In genomic region chr21:15063821-15064575, GRCh38 we compare ENCODE assay signal across 8 cellular contexts. TPM values are rescaled to one million over a fixed set of nuclear protein-coding genes. Genes with fewer than 3 reads are reported as not detected.
DNase-seq lines count a peak whose midpoint lies in the region; ATAC-seq and TF ChIP-seq lines count a peak whose summit lies in the region.

No MANE protein-coding gene starts in this region.

- no peaks in the 10 kb centered on the region for H3K36me3 ChIP-seq in psoas muscle (ENCODE audit: insufficient read depth in 1 of 2, low read depth in 1 of 2)

- H3K4me3 ChIP-seq in psoas muscle = peak overlapping the region; percentile 83

- DNase-seq in EH (ENCODE audit: low read depth) = peak; percentile 67
- peak; percentile 29 for DNase-seq in NCI-H1105 (lab: John Stamatoyannopoulos, UW)
- peak; percentile 71 for DNase-seq in astrocyte of the hippocampus (ENCODE audit: low read depth, low spot score)
- DNase-seq in hypothalamus (lab: John Stamatoyannopoulos, UW) = peak in 42 of 51 donors; percentile 9 to 79 (median 45)
- DNase-seq in psoas muscle = peak; percentile 61 to 76
- DNase-seq in AML-193 (lab: John Stamatoyannopoulos, UW) = no peak
- no peak for DNase-seq in activated gamma-delta T cell treated with Interleukin-2 at 50 U/mL for 16 hours

- ATAC-seq in GM21825 (IDR thresholded peaks at IDR 0.05; ENCODE audit: unreplicated experiment) = peak; percentile 13
- ATAC-seq in psoas muscle = peak; percentile 3 to 17 (median 10)

- intact Hi-C loops in psoas muscle (cut with DNase I) = loop anchor here (2.0 to 10.0 kb wide), 7 partner anchors 57 to 419 kb away; no protein-coding TSS in a partner anchor

- WGBS in psoas muscle, 3 donors = 1 to 2% (median 1%) methylated on average over 19 to 57 of the region's 57 CpGs

- H3K27ac ChIP-seq in psoas muscle = peak overlapping the region; percentile 98

- peaks cover 45% of the 10 kb centered on the region for H3K4me1 ChIP-seq in psoas muscle

- no peaks in the 10 kb centered on the region for H3K9me3 ChIP-seq in psoas muscle

- TF ChIP-seq CTCF in psoas muscle (IDR thresholded peaks at IDR 0.05) = no peak

- no peaks in the 10 kb centered on the region for H3K27me3 ChIP-seq in psoas muscle (ENCODE audit: insufficient read depth in 3 of 3, low read length in 2 of 3)

RNA-seq across cellular contexts. Expression of gene NRIP1, which starts 0.8 kb away (rescaled TPM):
- total RNA-seq in psoas muscle = 100 to 1,000 TPM in 1 of 4 donors, 10 to 100 TPM in 3; 42.8 to 137 (median 58.9) TPM
- polyA plus RNA-seq in psoas muscle = 10 to 100 TPM; 12.1 to 30.3 (median 14.6) TPM

Comparison
In these comparisons a context has a peak if more than half of its experiments do, and no peak if none do; other contexts are left out.
1. DNase-seq: peak in EH (single experiment), NCI-H1105 (single experiment), astrocyte of the hippocampus (single experiment), hypothalamus (42 of 51) and psoas muscle (2 of 2); none in AML-193 (0 of 2) and activated gamma-delta T cell treated with Interleukin-2 at 50 U/mL for 16 hours (single experiment).